8 cellular contexts compared by ENCODE assay signal in genomic region chr11:119168471-119169271, GRCh38. TPM values are rescaled to one million over a fixed set of nuclear protein-coding genes. Genes with fewer than 3 reads are reported as not detected.
A peak's percentile ranks its signal among the peaks of the same experiment; 100 is the strongest.
DNase-seq lines count a peak whose midpoint lies in the region; ATAC-seq and TF ChIP-seq lines count a peak whose summit lies in the region.

Gene NLRX1 (plus strand): TSS chr11:119168725. CDS start chr11:119171404, 2,679 bp downstream.

- intact Hi-C loops in right cardiac atrium (cut with DNase I) (no loop called here), uterus (cut with DNase I; ENCODE audit: low total_unique reads) (no loop called here)

- DNase-seq in GM04504 (ENCODE audit: low read depth): peak; percentile 60
- peak; percentile 85 for DNase-seq in H9
- DNase-seq in MG63: peak; percentile 84
- peak; percentile 70 to 75 (median 71) for DNase-seq in T-helper 17 cell
- DNase-seq in amygdala (lab: John Stamatoyannopoulos, UW): peak in 54 of 56 donors; percentile 11 to 79 (median 56)
- peak; percentile 86 to 93 (median 93) for DNase-seq in right cardiac atrium
- peak; percentile 77 for DNase-seq in putamen (ENCODE audit: low spot score)
- DNase-seq in uterus: peak; percentile 80 to 86

- ATAC-seq in T-helper 17 cell (peak; percentile 98), right cardiac atrium (peak; percentile 95 to 96)

- H3K18ac ChIP-seq in H9 (ENCODE audit: insufficient read length, low read depth, low read length): peak within 1 kb of the TSS; percentile 90

- H3K36me3 Mint-ChIP-seq in H9 (ENCODE audit: insufficient read depth in 1 of 3, low read depth in 3 of 3): 0 out of 7 replicates have a peak, but pooled peaks cover 0 to 4% (median 0%) of the 10 kb centered on the region in 3 experiments
- no peaks in the 10 kb centered on the region for H3K36me3 Mint-ChIP-seq in T-helper 17 cell (ENCODE audit: low read depth)

- H2BK5ac ChIP-seq in H9 (ENCODE audit: insufficient read length, low read length): no peak within 1 kb of the TSS

- H3K4me2 ChIP-seq in H9 (ENCODE audit: insufficient read depth, insufficient read length, low read length): peak within 1 kb of the TSS; percentile 56

- no peak within 1 kb of the TSS for H2BK20ac ChIP-seq in H9 (ENCODE audit: low read depth, low read length, poor library complexity, severe bottlenecking)

- no peak within 1 kb of the TSS for H3K23ac ChIP-seq in H9 (ENCODE audit: insufficient read length, low read depth, low read length)

- H3K36me3 ChIP-seq in MG63 (no peaks in the 10 kb centered on the region), uterus (no peaks in the 10 kb centered on the region)

- H3K4me3 Mint-ChIP-seq in H9: peak within 1 kb of the TSS; percentile 83 to 94
- H3K4me3 Mint-ChIP-seq in T-helper 17 cell: peak within 1 kb of the TSS; percentile 90

- H2BK12ac ChIP-seq in H9 (ENCODE audit: insufficient read length, low read depth, low read length): no peak within 1 kb of the TSS

- H3K9ac ChIP-seq in H9 (ENCODE audit: extremely low read depth, insufficient read length, low read length): peak within 1 kb of the TSS; percentile 69

- H4K20me1 ChIP-seq in H9 (ENCODE audit: control insufficient read depth, insufficient read depth, insufficient read length): no peaks in the 10 kb centered on the region

- no peak within 1 kb of the TSS for H4K91ac ChIP-seq in H9 (ENCODE audit: insufficient read length, low read depth, low read length)

- H3K79me1 ChIP-seq in H9 (ENCODE audit: insufficient read depth, low read depth, low read length, poor library complexity, severe bottlenecking): no peaks in the 10 kb centered on the region

- H3K27me3 Mint-ChIP-seq in H9 (ENCODE audit: low read depth) (no peaks in the 10 kb centered on the region; the same call in 1 of the 2 replicates), T-helper 17 cell (no peaks in the 10 kb centered on the region)

- no peak within 1 kb of the TSS for H2BK120ac ChIP-seq in H9 (ENCODE audit: low read depth, low read length, poor library complexity, severe bottlenecking)

- peaks cover 2% of the 10 kb centered on the region for H3K23me2 ChIP-seq in H9 (ENCODE audit: insufficient read length, low read depth, low read length, poor library complexity, severe bottlenecking)

- H3T11ph ChIP-seq in H9 (ENCODE audit: low read length): no peak within 1 kb of the TSS

- peaks cover 3% of the 10 kb centered on the region; the same call in 1 of the 2 replicates for H3K4me1 ChIP-seq in H9 (ENCODE audit: insufficient read depth, low read length)
- no peaks in the 10 kb centered on the region for H3K4me1 ChIP-seq in right cardiac atrium (ENCODE audit: control insufficient read depth, insufficient read depth, low read length)
- H3K4me1 ChIP-seq in uterus: no peaks in the 10 kb centered on the region

- H3K4ac ChIP-seq in H9 (ENCODE audit: low read depth, low read length): no peak within 1 kb of the TSS

- peak; percentile 85 for TF ChIP-seq CTCF in H9 (conservative IDR thresholded peaks at IDR 0.05)
- peak; percentile 79 to 92 (median 90) for TF ChIP-seq CTCF in uterus (IDR thresholded peaks at IDR 0.05)

- H4K8ac ChIP-seq in H9 (replicated peaks; ENCODE audit: insufficient read length, low read depth, low read length): no peak within 1 kb of the TSS

- no peak within 1 kb of the TSS for H2AK5ac ChIP-seq in H9 (ENCODE audit: insufficient read length, low read length)

- H3K27ac Mint-ChIP-seq in H9 (peak within 1 kb of the TSS; percentile 80 to 97 (median 93); a peak in 6 of 7 replicates), T-helper 17 cell (peak within 1 kb of the TSS; percentile 78)

- H3K27me3 ChIP-seq in H9 (ENCODE audit: insufficient read depth, low read length) (no peaks in the 10 kb centered on the region), MG63 (no peaks in the 10 kb centered on the region), right cardiac atrium (ENCODE audit: control insufficient read depth, insufficient read depth) (no peaks in the 10 kb centered on the region), uterus (no peaks in the 10 kb centered on the region)

- H3K56ac ChIP-seq in H9 (ENCODE audit: insufficient read length, low read depth, low read length): no peak within 1 kb of the TSS

- H3K9me3 Mint-ChIP-seq in H9: peaks cover 0 to 3% of the 10 kb centered on the region in 2 experiments; a peak in 1 of 5 replicates

- no CpG with 5 or more reads among the region's 63 CpGs for WGBS in H9 (ENCODE audit: extremely low coverage, insufficient read length, low lambda C conversion rate)
- 4% methylated on average over 62 of the region's 63 CpGs for WGBS in right cardiac atrium

- peak within 1 kb of the TSS; percentile 34 for H3K27ac ChIP-seq in H9 (ENCODE audit: insufficient read length, low read depth, low read length)
- H3K27ac ChIP-seq in right cardiac atrium (ENCODE audit: low read length): peak within 1 kb of the TSS; percentile 84
- H3K27ac ChIP-seq in uterus: peak within 1 kb of the TSS; percentile 95 to 96

- H2AFZ ChIP-seq in H9 (ENCODE audit: low read length): no peak within 1 kb of the TSS

- no peaks in the 10 kb centered on the region for H3K79me2 ChIP-seq in H9 (ENCODE audit: insufficient read depth, low read length)

- no peak within 1 kb of the TSS for H2BK15ac ChIP-seq in H9 (ENCODE audit: low read depth, low read length)

- H3K4me1 Mint-ChIP-seq in H9: peaks cover 24 to 33% of the 10 kb centered on the region in 2 experiments
- peaks cover 14% of the 10 kb centered on the region for H3K4me1 Mint-ChIP-seq in T-helper 17 cell

- H3K4me3 ChIP-seq in MG63 (peak within 1 kb of the TSS; percentile 74), right cardiac atrium (ENCODE audit: low read length) (peak within 1 kb of the TSS; percentile 69), uterus (peak within 1 kb of the TSS; percentile 68 to 74)

- H3K9me3 ChIP-seq in H9 (ENCODE audit: control insufficient read depth, low read depth, low read length) (no peaks in the 10 kb centered on the region), MG63 (no peaks in the 10 kb centered on the region), T-helper 17 cell (ENCODE audit: control insufficient read depth, low read length, poor library complexity, severe bottlenecking) (no peaks in the 10 kb centered on the region), right cardiac atrium (ENCODE audit: control insufficient read depth, low read length) (no peaks in the 10 kb centered on the region), uterus (no peaks in the 10 kb centered on the region)

- H4K5ac ChIP-seq in H9 (ENCODE audit: insufficient read length, low read depth, low read length): no peak within 1 kb of the TSS

- H3K14ac ChIP-seq in H9 (ENCODE audit: insufficient read depth, low read length): peak within 1 kb of the TSS; percentile 91; the same call in 1 of the 2 replicates

- peak; percentile 49 to 77 for TF ChIP-seq POLR2A in uterus (IDR thresholded peaks at IDR 0.05)

RNA-seq across cellular contexts. Expression of gene NLRX1, which starts in this region (rescaled TPM):
- total RNA-seq in H9 (2021) (17.2 and 18.2 TPM in 2 replicates), T-helper 17 cell (1 to 10 TPM; 6.6 to 6.9 TPM), right cardiac atrium (10 to 100 TPM; 18.7 to 25.2 (median 22.7) TPM), uterus (10 to 100 TPM in 3 of 4 donors, 1 to 10 TPM in 1; 5.1 to 23.5 (median 16.8) TPM)
- total RNA-seq in MG63 (2014; rRNA removed; shearing (Covaris generic); ENCODE audit: low replicate concordance): 12.9 and 16.8 TPM in 2 replicates
- polyA plus RNA-seq in right cardiac atrium: 12.8 TPM

Comparison
In these comparisons a context has a peak if more than half of its experiments do, and no peak if none do; other contexts are left out.
1. Peak in every context shown above with its lines: DNase-seq, ATAC-seq, H3K4me3 ChIP-seq and H3K27ac ChIP-seq.
2. H3K27ac ChIP-seq: peak in every context shown above with its lines; median percentile 96 in uterus; 84 in right cardiac atrium; 34 in H9.